10 cellular contexts compared by ENCODE assay signal in genomic region chr5:35136386-35136785, GRCh38.
A peak's percentile ranks its signal among the peaks of the same experiment; 100 is the strongest.
DNase-seq lines count a peak whose midpoint lies in the region; ATAC-seq and TF ChIP-seq lines count a peak whose summit lies in the region.
"Had no signal": no experiment of that assay in that cellular context is flagged by ENCODE, and none has a peak within 500 bp of the region (broad histone marks: within the 10 kb centered on the region; RNA-seq: fewer than 3 reads in every experiment).

No MANE protein-coding gene starts in this region.

- intact Hi-C loops in activated T-helper 1 cell treated with anti-CD3 and anti-CD28 coated beads, Interleukin-12 subunit alpha, Interleukin-12 subunit beta, Interleukin-2, Interleukin-4 antibody, amounts not matched to agents 30 ng/mL and 10 ng/mL and 1 ng/mL, durations not matched to agents 14 hours and 24 hours and 36 hours (cut with micrococcal nuclease) = no loop called here

- no peaks in the 10 kb centered on the region for H3K9me3 Mint-ChIP-seq in activated T-helper 1 cell treated with anti-CD3 and anti-CD28 coated beads, Interleukin-12 subunit alpha, Interleukin-12 subunit beta, Interleukin-2, Interleukin-4 antibody, amounts not matched to agents 30 ng/mL and 10 ng/mL and 1 ng/mL, durations not matched to agents 14 hours and 24 hours and 36 hours
- H3K9me3 Mint-ChIP-seq: neural crest cell had no signal

- no peaks in the 10 kb centered on the region for H3K36me3 Mint-ChIP-seq in activated T-helper 1 cell treated with anti-CD3 and anti-CD28 coated beads, Interleukin-12 subunit alpha, Interleukin-12 subunit beta, Interleukin-2, Interleukin-4 antibody, amounts not matched to agents 30 ng/mL and 10 ng/mL and 1 ng/mL, durations not matched to agents 14 hours and 24 hours and 36 hours (ENCODE audit: low read depth)

- peak; percentile 97 for DNase-seq in GM04504 (ENCODE audit: low read depth)
- DNase-seq in HPDE6-E6E7 (ENCODE audit: extremely low spot score) = peak; percentile 23
- DNase-seq in astrocyte of the hippocampus (ENCODE audit: low read depth, low spot score) = peak; percentile 13
- DNase-seq in omental fat pad (ENCODE audit: low spot score) = no peak
- no peak for DNase-seq in activated T-helper 1 cell treated with anti-CD3 and anti-CD28 coated beads, Interleukin-12 subunit alpha, Interleukin-12 subunit beta, Interleukin-2, Interleukin-4 antibody, amounts not matched to agents 30 ng/mL and 10 ng/mL and 1 ng/mL, durations not matched to agents 14 hours and 24 hours and 36 hours (ENCODE audit: low spot score)
- no peak for DNase-seq in activated CD4-positive, CD25-positive, alpha-beta regulatory T cell treated with anti-CD3 and anti-CD28 coated beads, Interleukin-2, amount 50 U/mL, for 72 hours
- no peak for DNase-seq in NCI-H187 treated with DMSO at 0.1 percent for 48 hours (lab: John Stamatoyannopoulos, UW)
- DNase-seq: NCI-H748 treated with DMSO at 0.1 percent for 48 hours had no signal

- peak; percentile 48 for ATAC-seq in omental fat pad (ENCODE audit: low FRiP score)
- no peak for ATAC-seq in GM18520 (IDR thresholded peaks at IDR 0.05; ENCODE audit: unreplicated experiment)

- no peaks in the 10 kb centered on the region for H3K4me1 Mint-ChIP-seq in activated T-helper 1 cell treated with anti-CD3 and anti-CD28 coated beads, Interleukin-12 subunit alpha, Interleukin-12 subunit beta, Interleukin-2, Interleukin-4 antibody, amounts not matched to agents 30 ng/mL and 10 ng/mL and 1 ng/mL, durations not matched to agents 14 hours and 24 hours and 36 hours (ENCODE audit: low read depth)
- H3K4me1 Mint-ChIP-seq: neural crest cell had no signal

- no peak overlapping the region for H3K4me3 Mint-ChIP-seq in activated T-helper 1 cell treated with anti-CD3 and anti-CD28 coated beads, Interleukin-12 subunit alpha, Interleukin-12 subunit beta, Interleukin-2, Interleukin-4 antibody, amounts not matched to agents 30 ng/mL and 10 ng/mL and 1 ng/mL, durations not matched to agents 14 hours and 24 hours and 36 hours
- H3K4me3 Mint-ChIP-seq: neural crest cell had no signal

- no peak for TF ChIP-seq CTCF in omental fat pad (IDR thresholded peaks at IDR 0.05)

- no peak overlapping the region for H3K27ac Mint-ChIP-seq in activated T-helper 1 cell treated with anti-CD3 and anti-CD28 coated beads, Interleukin-12 subunit alpha, Interleukin-12 subunit beta, Interleukin-2, Interleukin-4 antibody, amounts not matched to agents 30 ng/mL and 10 ng/mL and 1 ng/mL, durations not matched to agents 14 hours and 24 hours and 36 hours

- H3K27me3 Mint-ChIP-seq in activated T-helper 1 cell treated with anti-CD3 and anti-CD28 coated beads, Interleukin-12 subunit alpha, Interleukin-12 subunit beta, Interleukin-2, Interleukin-4 antibody, amounts not matched to agents 30 ng/mL and 10 ng/mL and 1 ng/mL, durations not matched to agents 14 hours and 24 hours and 36 hours (ENCODE audit: insufficient read depth) = peaks cover 17% of the 10 kb centered on the region

Comparison
In these comparisons a context has a peak if more than half of its experiments do, and no peak if none do; other contexts are left out.
1. DNase-seq: peak in GM04504 (single experiment), HPDE6-E6E7 (single experiment) and astrocyte of the hippocampus (single experiment); none in omental fat pad (single experiment), activated T-helper 1 cell treated with anti-CD3 and anti-CD28 coated beads, Interleukin-12 subunit alpha, Interleukin-12 subunit beta, Interleukin-2, Interleukin-4 antibody, amounts not matched to agents 30 ng/mL and 10 ng/mL and 1 ng/mL, durations not matched to agents 14 hours and 24 hours and 36 hours (single experiment), activated CD4-positive, CD25-positive, alpha-beta regulatory T cell treated with anti-CD3 and anti-CD28 coated beads, Interleukin-2, amount 50 U/mL, for 72 hours (single experiment) and NCI-H187 treated with DMSO at 0.1 percent for 48 hours (single experiment).